Comparison of ENCODE assay signal across 2 cellular contexts in genomic region chr1:16565324-16565723, GRCh38. TPM values are rescaled to one million over a fixed set of nuclear protein-coding genes. Genes with fewer than 3 reads are reported as not detected.
"Had no signal": no experiment of that assay in that cellular context is flagged by ENCODE, and none has a peak within 500 bp of the region (broad histone marks: within the 10 kb centered on the region; RNA-seq: fewer than 3 reads in every experiment).

No MANE protein-coding gene starts in this region.

RNA-seq across cellular contexts. Expression of gene RNU1-1, which starts 51.2 kb away (rescaled TPM):
- total RNA-seq: LHCN-M2, M059J had no signal
